In the genomic region with DNA sequence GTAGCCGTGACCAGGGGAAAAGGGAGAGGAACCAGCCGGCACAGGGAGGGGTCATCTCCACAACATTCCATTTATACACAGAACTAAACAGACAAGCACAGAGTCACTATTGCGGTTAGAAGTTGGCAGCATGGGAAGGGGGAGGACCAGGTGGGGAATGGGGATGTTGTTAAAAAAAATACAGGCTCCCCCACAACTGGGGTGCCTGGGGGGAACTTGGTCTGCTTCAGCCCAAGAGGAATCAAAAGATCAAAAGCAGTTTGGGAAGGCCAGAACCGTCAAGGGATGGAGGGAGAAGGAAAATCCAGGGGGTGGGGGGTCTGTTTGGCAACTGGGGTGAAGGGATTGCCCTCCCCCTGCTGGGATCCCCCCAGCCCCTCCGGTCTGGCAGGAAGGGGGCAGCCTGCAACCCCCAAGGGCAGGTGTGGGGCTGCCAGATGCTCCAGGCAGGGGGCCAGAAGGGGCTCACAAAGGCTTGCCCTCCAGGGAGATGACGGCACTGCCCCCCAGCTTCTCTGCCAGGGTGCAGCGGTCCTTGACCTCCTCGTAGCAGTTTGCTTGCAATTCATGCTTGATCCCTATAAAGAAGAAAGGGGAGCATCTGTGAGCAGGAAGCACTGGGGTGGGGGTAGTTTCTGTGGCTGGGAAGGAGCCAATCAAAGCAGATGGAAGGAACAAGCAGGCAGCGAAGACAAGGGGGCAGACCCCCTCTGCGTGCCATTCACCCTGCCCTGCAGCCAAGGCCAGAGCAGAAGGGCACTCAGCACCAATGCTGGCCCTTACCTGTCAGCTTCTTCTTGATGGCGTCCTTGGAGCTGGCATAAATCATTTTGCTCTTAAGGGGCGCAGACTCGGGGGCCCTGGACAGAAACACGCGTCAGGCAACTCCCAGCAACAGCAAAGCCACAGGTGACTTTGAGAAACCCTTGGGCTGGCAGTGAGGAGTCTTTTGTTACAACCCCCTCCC, we compare ENCODE assay signal across 10 cellular contexts. TPM values are rescaled to one million over a fixed set of nuclear protein-coding genes. Genes with fewer than 3 reads are reported as not detected.
DNase-seq lines count a peak whose midpoint lies in the region; ATAC-seq and TF ChIP-seq lines count a peak whose summit lies in the region.
"Had no signal": no experiment of that assay in that cellular context is flagged by ENCODE, and none has a peak within 500 bp of the region (broad histone marks: within the 10 kb centered on the region; RNA-seq: fewer than 3 reads in every experiment).

No MANE protein-coding gene starts in this region.

- H3K27me3 ChIP-seq in BLaER1 (no peaks in the 10 kb centered on the region), mammary epithelial cell (ENCODE audit: insufficient read depth, low read length) (no peaks in the 10 kb centered on the region)

- CTCF ChIA-PET in mammary epithelial cell (lab: Charles Lee; ENCODE audit: low non-redundant PET), result no interaction called here

- no peak overlapping the region for H3K27ac ChIP-seq in BLaER1
- H3K27ac ChIP-seq in mammary epithelial cell (ENCODE audit: insufficient read depth, low read depth, low read length), result no peak overlapping the region

- intact Hi-C loops in mammary epithelial cell (cut with micrococcal nuclease), result no loop called here

- H3K36me3 ChIP-seq in BLaER1 (peaks cover 66% of the 10 kb centered on the region), mammary epithelial cell (ENCODE audit: insufficient read depth, low read length) (peaks cover 27% of the 10 kb centered on the region)

- peak overlapping the region; percentile 96; the same call in 1 of the 2 replicates for H3K9ac ChIP-seq in BLaER1
- H3K9ac ChIP-seq in mammary epithelial cell (ENCODE audit: insufficient read depth, low read length), result no peak overlapping the region

- H3K9me3 Mint-ChIP-seq in HFFc6 (peaks cover 4% of the 10 kb centered on the region; the same call in 1 of the 2 replicates), nephron progenitor cell (peaks cover 4% of the 10 kb centered on the region)

- WGBS in mammary epithelial cell (ENCODE audit: low coverage, missing lambda C conversion rate), result 83% methylated on average over 13 of the region's 15 CpGs

- H3K4me1 Mint-ChIP-seq in HFFc6 (ENCODE audit: low read depth), result peaks cover 53% of the 10 kb centered on the region
- peaks cover 44% of the 10 kb centered on the region for H3K4me1 Mint-ChIP-seq in nephron progenitor cell

- no peak for TF ChIP-seq CTCF in HFFc6 (IDR thresholded peaks at IDR 0.05)
- no peak for TF ChIP-seq CTCF in mammary epithelial cell (conservative IDR thresholded peaks at IDR 0.05 in 1 of 2, IDR thresholded peaks at IDR 0.05 in 1 of 2; ENCODE audit: extremely low read depth in 1 of 2, insufficient read depth in 1 of 2, low read depth in 1 of 2, low read length in 2 of 2)
- TF ChIP-seq CTCF in nephron progenitor cell (IDR thresholded peaks at IDR 0.05), result no peak

- peak overlapping the region; percentile 86 for H3K27ac Mint-ChIP-seq in HFFc6
- H3K27ac Mint-ChIP-seq in nephron progenitor cell, result peak overlapping the region; percentile 62

- H3K4me1 ChIP-seq in BLaER1 (peaks cover 33% of the 10 kb centered on the region), mammary epithelial cell (ENCODE audit: insufficient read depth, low read length) (peaks cover 25% of the 10 kb centered on the region)

- H3K4me3 Mint-ChIP-seq in HFFc6, result peak overlapping the region; percentile 98
- H3K4me3 Mint-ChIP-seq in nephron progenitor cell, result peak overlapping the region; percentile 93

- H3K4me2 ChIP-seq in BLaER1, result peak overlapping the region; percentile 84
- peak overlapping the region; percentile 86 for H3K4me2 ChIP-seq in mammary epithelial cell (ENCODE audit: insufficient read depth, low read depth, low read length)

- H3K9me3 ChIP-seq in BLaER1 (peaks cover 15% of the 10 kb centered on the region), mammary epithelial cell (replicated peaks; ENCODE audit: insufficient read depth, low read length) (no peaks in the 10 kb centered on the region)

- peak overlapping the region; percentile 91; the same call in 1 of the 2 replicates for H3K4me3 ChIP-seq in BLaER1
- no peak overlapping the region for H3K4me3 ChIP-seq in mammary epithelial cell (replicated peaks in 1 of 3; ENCODE audit: insufficient read depth in 1 of 3, low read depth in 2 of 3, low read length in 3 of 3)

- no peak for TF ChIP-seq POLR2A in GM18505 (IDR thresholded peaks at IDR 0.05; ENCODE audit: borderline replicate concordance, extremely low read depth, insufficient read depth, insufficient read length)

- ATAC-seq in HG03280 (IDR thresholded peaks at IDR 0.05; ENCODE audit: unreplicated experiment) (no peak), GM21526 (IDR thresholded peaks at IDR 0.05; ENCODE audit: low FRiP score, unreplicated experiment) (no peak), GM18505 (IDR thresholded peaks at IDR 0.05; ENCODE audit: unreplicated experiment) (no peak)

- H3K79me2 ChIP-seq in mammary epithelial cell (ENCODE audit: insufficient read depth, low read length), result peaks cover 54% of the 10 kb centered on the region

- H3K27me3 Mint-ChIP-seq in HFFc6 (ENCODE audit: insufficient read depth) (peaks cover 24% of the 10 kb centered on the region), nephron progenitor cell (ENCODE audit: low read depth, poor library complexity) (peaks cover 5% of the 10 kb centered on the region)

- peaks cover 78% of the 10 kb centered on the region for H4K20me1 ChIP-seq in BLaER1
- H4K20me1 ChIP-seq in mammary epithelial cell (ENCODE audit: insufficient read depth, low read length), result peaks cover 21% of the 10 kb centered on the region

- H3K36me3 Mint-ChIP-seq in HFFc6 (ENCODE audit: low read depth), result peaks cover 49% of the 10 kb centered on the region
- peaks cover 51% of the 10 kb centered on the region for H3K36me3 Mint-ChIP-seq in nephron progenitor cell (ENCODE audit: low read depth)

- TSS peak; percentile 52 for BruUV-seq in mammary epithelial cell (replicated peaks; lab: Mats Ljungman, UMichigan)

- dilution Hi-C loops in mammary epithelial cell (cut with HindIII; ENCODE audit: low sequenced_read_pairs), result no loop called here

- in situ Hi-C loops in mammary epithelial cell (cut with MboI; ENCODE audit: low sequenced_read_pairs in 2 of 2), result no loop called here

- no peak overlapping the region for H2AFZ ChIP-seq in mammary epithelial cell (ENCODE audit: low read depth, low read length)

- DNase-seq in HFFc6 (no peak), mammary epithelial cell (no peak), nephron progenitor cell (no peak), AML-193 (lab: John Stamatoyannopoulos, UW) (no peak)

RNA-seq across cellular contexts. Expression of a gene that starts 2.8 kb away (rescaled TPM):
- total RNA-seq in HFFc6 (2021; fragmentation: NEBNext Ultra II Directional; extraction: Animal tissue kit (Norgen Biotek cat#: 25700)), result 1,000 to 10,000 TPM; 2,002 to 2,288 (median 2,238) TPM
- 1,000 to 10,000 TPM in 1 of 2 donors, 100 to 1,000 TPM in 1; 768 to 1,348 TPM for total RNA-seq in mammary epithelial cell
- 1,980 TPM for polyA plus RNA-seq in mammary epithelial cell
- 2,514 TPM for polyA minus RNA-seq in mammary epithelial cell

RNA-seq across cellular contexts. Expression of a gene that starts 5.1 kb away (rescaled TPM):
- total RNA-seq in HFFc6 (2021; fragmentation: NEBNext Ultra II Directional; extraction: Animal tissue kit (Norgen Biotek cat#: 25700)), result 10 to 100 TPM; 38.4 to 47.9 (median 43.1) TPM
- total RNA-seq in mammary epithelial cell, result 10 to 100 TPM; 53.8 to 72.7 TPM
- 28.1 TPM for polyA plus RNA-seq in mammary epithelial cell
- 34.7 TPM for polyA minus RNA-seq in mammary epithelial cell

RNA-seq across cellular contexts. Expression of a gene that starts 17.4 kb away (rescaled TPM):
- 100 to 1,000 TPM; 318 to 359 (median 329) TPM for total RNA-seq in HFFc6 (2021; fragmentation: NEBNext Ultra II Directional; extraction: Animal tissue kit (Norgen Biotek cat#: 25700))
- total RNA-seq in mammary epithelial cell, result 10 to 100 TPM in 1 of 2 donors, 1 to 10 TPM in 1; 7.5 to 10.7 TPM
- polyA plus RNA-seq in mammary epithelial cell, result 2.4 TPM
- not detected for polyA minus RNA-seq in mammary epithelial cell

RNA-seq across cellular contexts. Expression of a gene that starts 21.4 kb away (rescaled TPM):
- total RNA-seq in HFFc6 (2021; fragmentation: NEBNext Ultra II Directional; extraction: Animal tissue kit (Norgen Biotek cat#: 25700)), result not detected
- total RNA-seq in mammary epithelial cell, result 1 to 10 TPM in 1 of 2 donors, under 1 TPM in 1; 0.85 to 1.5 TPM
- 0.15 TPM for polyA plus RNA-seq in mammary epithelial cell
- not detected for polyA minus RNA-seq in mammary epithelial cell
- total RNA-seq: M059J had no signal

RNA-seq across cellular contexts. Expression of a gene that starts 24.5 kb away (rescaled TPM):
- under 1 TPM in 4 of 6 experiments, not detected in 2; 0.11 to 0.22 (median 0.14) TPM for total RNA-seq in HFFc6 (2021; fragmentation: NEBNext Ultra II Directional; extraction: Animal tissue kit (Norgen Biotek cat#: 25700))
- total RNA-seq in mammary epithelial cell, result not detected
- 0.11 TPM for polyA plus RNA-seq in mammary epithelial cell
- not detected for polyA minus RNA-seq in mammary epithelial cell
- total RNA-seq: pulmonary artery endothelial cell had no signal

Comparison
In these comparisons a context has a peak if more than half of its experiments do, and no peak if none do; other contexts are left out.
1. RNA of a gene that starts 17.4 kb away (total RNA-seq): 318 to 359 TPM in HFFc6; 7.5 to 10.7 TPM in mammary epithelial cell; every median in the first group is over 10 times any median in the second.